8 cellular contexts compared by ENCODE assay signal in the genomic region with DNA sequence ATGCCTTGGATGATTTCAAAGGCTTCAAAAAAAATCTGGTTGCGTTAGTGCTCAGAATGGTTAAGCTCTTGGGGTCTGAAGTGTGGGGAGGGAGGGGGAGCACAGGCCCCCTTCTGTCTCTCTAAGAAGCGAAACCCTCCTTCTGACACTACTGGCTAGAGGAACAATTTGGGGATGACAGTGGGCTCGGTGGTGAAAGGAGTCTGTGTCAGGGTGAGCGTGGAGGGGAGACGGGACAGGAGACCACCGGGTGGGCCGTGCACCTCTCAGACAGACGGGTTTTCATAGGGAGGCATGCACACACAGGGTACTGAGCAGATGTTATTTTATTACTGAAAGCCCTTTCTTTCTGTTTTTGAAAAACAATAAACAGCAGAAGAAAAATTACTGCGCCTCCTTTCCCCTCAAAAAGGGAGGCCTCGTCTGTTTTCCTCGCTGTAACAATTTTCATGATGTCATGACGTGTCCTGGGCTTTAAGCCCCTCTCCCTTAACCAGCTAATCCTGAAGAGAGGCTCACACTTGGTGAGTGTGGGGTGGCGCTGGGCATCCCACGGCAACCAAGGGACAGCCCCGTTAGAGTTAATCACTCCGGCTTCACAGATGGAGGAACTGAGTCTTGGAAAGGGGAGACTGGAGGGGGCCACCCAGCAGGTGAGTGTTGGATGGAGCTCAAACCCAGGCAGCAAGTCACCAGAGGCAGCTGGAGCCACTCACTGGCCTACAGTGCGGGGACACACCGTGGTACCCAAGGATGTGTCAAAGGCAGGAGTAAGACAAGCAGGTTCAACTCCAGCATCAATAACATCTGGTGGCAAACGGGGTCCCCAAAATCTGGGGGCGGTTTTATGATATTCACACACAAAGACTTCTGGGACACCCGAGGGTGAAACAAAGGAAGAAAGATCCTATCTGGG. TPM values are rescaled to one million over a fixed set of nuclear protein-coding genes. Genes with fewer than 3 reads are reported as not detected.
DNase-seq lines count a peak whose midpoint lies in the region; ATAC-seq, FAIRE-seq and TF ChIP-seq lines count a peak whose summit lies in the region.

No MANE protein-coding gene starts in this region.

- peak; percentile 7 for ATAC-seq in GM21619 (IDR thresholded peaks at IDR 0.05; ENCODE audit: unreplicated experiment)
- ATAC-seq in T-helper 17 cell = no peak
- ATAC-seq in GM19324 (IDR thresholded peaks at IDR 0.05; ENCODE audit: low FRiP score, unreplicated experiment) = no peak

- H3K27ac Mint-ChIP-seq in T-helper 17 cell = peak overlapping the region; percentile 85

- H3K36me3 Mint-ChIP-seq in T-helper 17 cell (ENCODE audit: low read depth) = peaks cover 5% of the 10 kb centered on the region

- DNase-seq in GM06990 (ENCODE audit: extremely low read depth, insufficient read length) = no peak
- no peak for DNase-seq in T-helper 17 cell
- peak; percentile 15 for DNase-seq in left kidney (ENCODE audit: low read depth, low spot score)
- no peak for DNase-seq in superior temporal gyrus (ENCODE audit: extremely low spot score)
- no peak for DNase-seq in GOT3 (lab: John Stamatoyannopoulos, UW)
- no peak for DNase-seq in GM12891 (ENCODE audit: insufficient read length, low spot score)

- no peaks in the 10 kb centered on the region for H3K9me3 ChIP-seq in T-helper 17 cell (ENCODE audit: control insufficient read depth, low read length, poor library complexity, severe bottlenecking)

- H3K27me3 ChIP-seq in GM06990 (replicated peaks; ENCODE audit: control insufficient read depth, insufficient read depth, low read length) = no peaks in the 10 kb centered on the region

- H3K27me3 Mint-ChIP-seq in T-helper 17 cell = peaks cover 5% of the 10 kb centered on the region

- no peak for TF ChIP-seq CTCF in GM06990 (IDR thresholded peaks at IDR 0.05; ENCODE audit: insufficient read depth, low read length, poor library complexity, severe bottlenecking)

- H3K4me3 ChIP-seq in GM06990 (replicated peaks; ENCODE audit: low read depth, low read length) = peak overlapping the region; percentile 18

- H3K4me3 Mint-ChIP-seq in T-helper 17 cell = peak overlapping the region; percentile 94

- H3K36me3 ChIP-seq in GM06990 (ENCODE audit: control insufficient read depth, insufficient read depth, low read length) = peaks cover 20% of the 10 kb centered on the region

- H3K4me1 Mint-ChIP-seq in T-helper 17 cell = peaks cover 26% of the 10 kb centered on the region

- TF ChIP-seq POLR2A in GM12891 (IDR thresholded peaks at IDR 0.05; ENCODE audit: low read depth, low read length) = no peak

- no peak for FAIRE-seq in GM12891 (lab: Jason Lieb, UNC)

TF ChIP-seq in GM12891, 5 proteins besides CTCF, POLR2A, EP300 and RAD21:
- TF ChIP-seq POLR2AphosphoS5 (IDR thresholded peaks at IDR 0.05; ENCODE audit: low read depth, low read length) (no peak), POU2F2 (IDR thresholded peaks at IDR 0.05; ENCODE audit: low read depth, low read length) (no peak), TAF1 (IDR thresholded peaks at IDR 0.05; ENCODE audit: low read depth, low read length) (no peak), PAX5 (IDR thresholded peaks at IDR 0.05; ENCODE audit: insufficient read depth, low read length, severe bottlenecking) (no peak), SPI1 (IDR thresholded peaks at IDR 0.05; ENCODE audit: low read depth, low read length) (no peak)

RNA-seq across cellular contexts. Expression of gene PTCH1, which starts 53.4 kb away (rescaled TPM):
- 10 to 100 TPM; 14.4 to 18.5 TPM for total RNA-seq in T-helper 17 cell
- 2.7 TPM for polyA plus RNA-seq in GM12891 (2012; ENCODE audit: low read depth, missing spikeins)
